In the genomic region with DNA sequence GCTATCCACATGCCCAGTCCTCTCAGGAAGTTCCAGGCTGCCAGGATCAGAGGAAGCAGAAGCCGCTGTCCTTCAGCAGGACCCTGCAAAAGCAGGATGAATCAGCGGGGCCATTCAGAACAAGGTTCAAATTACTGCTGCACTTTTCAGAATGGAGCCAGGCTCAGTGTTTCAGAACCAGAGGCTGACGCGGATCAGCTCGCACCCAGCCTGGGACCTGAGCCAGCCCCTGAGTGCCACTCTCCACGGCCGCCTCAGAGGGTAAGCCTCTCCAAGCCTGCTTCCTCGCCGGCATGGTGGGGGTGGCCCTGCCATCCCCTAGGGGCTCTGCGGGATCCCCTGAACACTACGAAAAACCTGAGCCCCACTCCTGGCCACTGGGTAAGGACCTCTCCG, we compare ENCODE assay signal across 9 cellular contexts. TPM values are rescaled to one million over a fixed set of nuclear protein-coding genes. Genes with fewer than 3 reads are reported as not detected.
DNase-seq lines count a peak whose midpoint lies in the region; ATAC-seq, FAIRE-seq and TF ChIP-seq lines count a peak whose summit lies in the region.
"Had no signal": no experiment of that assay in that cellular context is flagged by ENCODE, and none has a peak within 500 bp of the region (broad histone marks: within the 10 kb centered on the region; RNA-seq: fewer than 3 reads in every experiment).

No MANE protein-coding gene starts in this region.

- TF ChIP-seq EP300 in HepG2 (IDR thresholded peaks at IDR 0.05; ENCODE audit: low read depth in 2 of 2, low read length in 2 of 2) (no peak), HepG2 (CRISPR knock-in tag; IDR thresholded peaks at IDR 0.05; ENCODE audit: borderline replicate concordance) (no peak)

- no peak for FAIRE-seq in HepG2 (lab: Jason Lieb, UNC)
- no peak for FAIRE-seq in urothelium cell line (lab: Jason Lieb, UNC)

- whole genome bisulfite sequencing in right lobe of liver (ENCODE audit: insufficient coverage, low coverage, low lambda C conversion rate, missing lambda C conversion rate): 90% methylated on average over 2 of the region's 12 CpGs
- 66% methylated on average over 3 of the region's 12 CpGs for WGBS in HepG2 (ENCODE audit: low lambda C conversion rate)

- in situ Hi-C loops in HepG2 (cut with HindIII; ENCODE audit: extremely low pct_ligation_motif_present, low pct_unique_long_range_greater_than_20kb): no loop called here

- H2AFZ ChIP-seq in HepG2 (ENCODE audit: low read length): no peak overlapping the region

- TF ChIP-seq RAD21 in HepG2 (CRISPR knock-in tag; IDR thresholded peaks at IDR 0.05): no peak

- BruUV-seq in HepG2 (replicated peaks; lab: Mats Ljungman, UMichigan): no TSS peak

- CTCF ChIA-PET in HepG2 (lab: Yijun Ruan, JAX; ENCODE audit: low intra/inter-chr PET ratio, low total read pairs): no interaction called here

- H3K4me1 ChIP-seq in right lobe of liver: no peaks in the 10 kb centered on the region
- H3K4me1 ChIP-seq in HepG2 (ENCODE audit: insufficient read depth, low read length): 0 out of 2 replicates have a peak, but pooled peaks cover 6% of the 10 kb centered on the region
- H3K4me1 ChIP-seq in effector memory CD4-positive, alpha-beta T cell (ENCODE audit: control insufficient read depth, insufficient read depth, low read length, poor library complexity, severe bottlenecking): peaks cover 74% of the 10 kb centered on the region

- DNase-seq in right lobe of liver (peak in 2 of 3 donors; percentile 9 to 40), HepG2 (ENCODE audit: low spot score) (no peak), midbrain (lab: John Stamatoyannopoulos, UW) (peak; percentile 29), urothelium cell line (ENCODE audit: low spot score) (no peak)
- no peak for DNase-seq in effector memory CD4-positive, alpha-beta T cell
- DNase-seq: stimulated activated CD4-positive, alpha-beta T cell treated with anti-CD3 and anti-CD28 coated beads, Interleukin-12 subunit alpha, Interleukin-12 subunit beta, amount 100 ng/mL, for 4 hours had no signal

- H3K9me3 ChIP-seq in right lobe of liver (no peaks in the 10 kb centered on the region), HepG2 (ENCODE audit: low read length) (no peaks in the 10 kb centered on the region)
- no peaks in the 10 kb centered on the region for H3K9me3 ChIP-seq in effector memory CD4-positive, alpha-beta T cell (ENCODE audit: control insufficient read depth, low read length)

- intact Hi-C loops in right lobe of liver (cut with DNase I): no loop called here
- intact Hi-C loops in HepG2 (cut with micrococcal nuclease; ENCODE audit: unreplicated experiment): no loop called here

- no peak for TF ChIP-seq CTCF in right lobe of liver (IDR thresholded peaks at IDR 0.05)
- no peak for TF ChIP-seq CTCF in HepG2 (CRISPR knock-in tag; IDR thresholded peaks at IDR 0.05)

- no peaks in the 10 kb centered on the region for H4K20me1 ChIP-seq in HepG2 (ENCODE audit: insufficient read depth, low read length)

- H3K79me2 ChIP-seq in HepG2 (ENCODE audit: insufficient read depth, low read length): no peaks in the 10 kb centered on the region

- POLR2A ChIA-PET in HepG2 (lab: Yijun Ruan, JAX): no interaction called here

- TF ChIP-seq POLR2A in right lobe of liver (IDR thresholded peaks at IDR 0.05): no peak
- TF ChIP-seq POLR2A in HepG2 (IDR thresholded peaks at IDR 0.05; ENCODE audit: insufficient read depth in 1 of 2, low read depth in 2 of 2, low read length in 2 of 2): no peak

- H3K27me3 ChIP-seq in right lobe of liver: no peaks in the 10 kb centered on the region
- H3K27me3 ChIP-seq in HepG2 (ENCODE audit: control insufficient read depth in 1 of 2, insufficient read depth in 2 of 2, low read length in 2 of 2): peaks cover 21 to 72% of the 10 kb centered on the region in 2 experiments
- no peaks in the 10 kb centered on the region for H3K27me3 ChIP-seq in effector memory CD4-positive, alpha-beta T cell (replicated peaks; ENCODE audit: control insufficient read depth, insufficient read depth, low read length, poor library complexity, severe bottlenecking)

- no peak overlapping the region for H3K4me3 ChIP-seq in right lobe of liver
- H3K4me3 ChIP-seq in HepG2 (replicated peaks in 1 of 3; ENCODE audit: insufficient read depth in 1 of 3, low read depth in 2 of 3, low read length in 3 of 3): no peak overlapping the region
- H3K4me3 ChIP-seq in effector memory CD4-positive, alpha-beta T cell (ENCODE audit: insufficient read depth, low read depth, low read length, poor library complexity, severe bottlenecking): no peak overlapping the region

- H3K4me2 ChIP-seq in HepG2 (ENCODE audit: low read depth, low read length): no peak overlapping the region

- H3K27ac ChIP-seq in right lobe of liver (no peak overlapping the region), HepG2 (ENCODE audit: extremely low read length, insufficient read depth, low read length) (no peak overlapping the region)
- peak overlapping the region; percentile 14 for H3K27ac ChIP-seq in effector memory CD4-positive, alpha-beta T cell (ENCODE audit: insufficient read depth, low read length, poor library complexity, severe bottlenecking)

- no peak overlapping the region for H3K9ac ChIP-seq in HepG2 (ENCODE audit: insufficient read depth, low read depth, low read length)

- ATAC-seq in right lobe of liver: peak in 2 of 4 donors; percentile 7 to 32
- no peak; the same call in 2 of the 3 replicates for ATAC-seq in HepG2
- ATAC-seq in HG02798 (IDR thresholded peaks at IDR 0.05; ENCODE audit: poor library complexity, unreplicated experiment): no peak
- ATAC-seq in GM21381 (IDR thresholded peaks at IDR 0.05; ENCODE audit: unreplicated experiment): no peak
- ATAC-seq in GM18520 (IDR thresholded peaks at IDR 0.05; ENCODE audit: unreplicated experiment): no peak

- H3K36me3 ChIP-seq in right lobe of liver (no peaks in the 10 kb centered on the region), HepG2 (replicated peaks in 1 of 2; ENCODE audit: control insufficient read depth in 1 of 2, insufficient read depth in 2 of 2, low read length in 2 of 2) (no peaks in the 10 kb centered on the region)
- H3K36me3 ChIP-seq in effector memory CD4-positive, alpha-beta T cell (ENCODE audit: control insufficient read depth, insufficient read depth, low read length): peaks cover 43% of the 10 kb centered on the region

TF ChIP-seq in HepG2, 621 proteins besides CTCF, POLR2A, EP300 and RAD21:
- no peak for TF ChIP-seq XRCC5 (optimal IDR thresholded peaks at IDR 0.05; ENCODE audit: low read length)
- TF ChIP-seq, protein P1, sequence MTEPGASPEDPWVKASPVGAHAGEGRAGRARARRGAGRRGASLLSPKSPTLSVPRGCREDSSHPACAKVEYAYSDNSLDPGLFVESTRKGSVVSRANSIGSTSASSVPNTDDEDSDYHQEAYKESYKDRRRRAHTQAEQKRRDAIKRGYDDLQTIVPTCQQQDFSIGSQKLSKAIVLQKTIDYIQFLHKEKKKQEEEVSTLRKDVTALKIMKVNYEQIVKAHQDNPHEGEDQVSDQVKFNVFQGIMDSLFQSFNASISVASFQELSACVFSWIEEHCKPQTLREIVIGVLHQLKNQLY (CRISPR knock-in tag; IDR thresholded peaks at IDR 0.05): no peak

RNA-seq across cellular contexts. Expression of a gene that starts 24.7 kb away (rescaled TPM):
- 1 to 10 TPM; 3.5 to 7.9 (median 4.6) TPM for total RNA-seq in right lobe of liver
- not detected in 2 replicates for total RNA-seq in HepG2 (2016; rRNA removed; fragmentation: Illumina TruSeq; extraction: Trizol)
- not detected in 2 replicates for total RNA-seq in HepG2 (2016; cell fraction: cytosol; rRNA removed; fragmentation: Illumina TruSeq; extraction: Trizol; ENCODE audit: low read depth)
- 0.06 and 0.09 TPM in 2 replicates for total RNA-seq in HepG2 (2016; cell fraction: insoluble cytoplasmic fraction; rRNA removed; fragmentation: Illumina TruSeq; extraction: Trizol)
- not detected in 2 replicates for total RNA-seq in HepG2 (2016; cell fraction: membrane; rRNA removed; fragmentation: Illumina TruSeq; extraction: Trizol)
- 0.09 TPM in 1 of 2 replicates, not detected in the other for total RNA-seq in HepG2 (2016; cell fraction: nucleus; rRNA removed; fragmentation: Illumina TruSeq; extraction: Trizol)
- 0.05 and 0.07 TPM in 2 replicates for polyA plus RNA-seq in HepG2 (2011; rRNA removed)
- 0.09 TPM in 2 replicates for polyA plus RNA-seq in HepG2 (2011; cell fraction: cytosol; rRNA removed)
- 0.14 and 0.21 TPM in 2 replicates for polyA plus RNA-seq in HepG2 (2011; cell fraction: nucleus; rRNA removed)
- polyA plus RNA-seq in HepG2 (2012): 0.04 TPM in 1 of 2 replicates, not detected in the other
- polyA plus RNA-seq in HepG2 (2016; cell fraction: cytosol; fragmentation: Illumina TruSeq; extraction: Trizol; ENCODE audit: low read depth): not detected in 2 replicates
- polyA plus RNA-seq in HepG2 (2016; cell fraction: insoluble cytoplasmic fraction; fragmentation: Illumina TruSeq; extraction: Trizol; ENCODE audit: low read depth): not detected in 2 replicates
- not detected in 2 replicates for polyA plus RNA-seq in HepG2 (2016; cell fraction: membrane; fragmentation: Illumina TruSeq; extraction: Trizol; ENCODE audit: low read depth)
- polyA plus RNA-seq in HepG2 (2016; cell fraction: nucleus; fragmentation: Illumina TruSeq; extraction: Trizol; ENCODE audit: insufficient read depth, low read depth): 0.11 TPM in 1 of 2 replicates, not detected in the other
- 0.20 and 10.0 TPM in 2 replicates for polyA minus RNA-seq in HepG2 (2011; rRNA and poly(A)+ RNA removed; ENCODE audit: low replicate concordance)
- 0.20 and 0.26 TPM in 2 replicates for polyA minus RNA-seq in HepG2 (2011; cell fraction: cytosol; rRNA and poly(A)+ RNA removed)
- 0.12 and 0.26 TPM in 2 replicates for polyA minus RNA-seq in HepG2 (2011; cell fraction: nucleus; rRNA and poly(A)+ RNA removed)

Comparison
In these comparisons a context has a peak if more than half of its experiments do, and no peak if none do; other contexts are left out.
1. DNase-seq: peak in right lobe of liver (2 of 3) and midbrain (single experiment); none in HepG2 (single experiment), effector memory CD4-positive, alpha-beta T cell (0 of 3) and urothelium cell line (single experiment).